ENCODE assay signal across 18 cellular contexts in genomic region chr15:72202302-72202701, GRCh38. TPM values are rescaled to one million over a fixed set of nuclear protein-coding genes. Genes with fewer than 3 reads are reported as not detected.
DNase-seq lines count a peak whose midpoint lies in the region; ATAC-seq, FAIRE-seq and TF ChIP-seq lines count a peak whose summit lies in the region.
"Had no signal": no experiment of that assay in that cellular context is flagged by ENCODE, and none has a peak within 500 bp of the region (broad histone marks: within the 10 kb centered on the region; RNA-seq: fewer than 3 reads in every experiment).

No MANE protein-coding gene starts in this region.

- no peak overlapping the region for H3K4me2 ChIP-seq in keratinocyte (ENCODE audit: control insufficient read depth, extremely low read depth, insufficient read depth, low read depth, low read length)
- H3K4me2 ChIP-seq: A549 had no signal

- peak overlapping the region; percentile 59 for H3K27ac Mint-ChIP-seq in activated T-cell treated with anti-CD3 and anti-CD28 coated beads, Interleukin-2, amount 50 U/mL, for 24 hours
- peak overlapping the region; percentile 72 for H3K27ac Mint-ChIP-seq in stimulated activated memory B cell treated with anti-CD40 and anti-IgM and Interleukin-4, amounts not matched to agents 10 μg/mL and 1 μg/mL and 100 μg/mL, for 72 hours
- H3K27ac Mint-ChIP-seq in chondrocyte (ENCODE audit: unreplicated experiment), result no peak overlapping the region

- H4K20me1 ChIP-seq in keratinocyte (ENCODE audit: control insufficient read depth, extremely low read depth, insufficient read depth, low read length), result peaks cover 52% of the 10 kb centered on the region

- no peak for FAIRE-seq in keratinocyte (lab: Jason Lieb, UNC)

- no peak overlapping the region for H3K4me3 Mint-ChIP-seq in activated T-cell treated with anti-CD3 and anti-CD28 coated beads, Interleukin-2, amount 50 U/mL, for 24 hours
- no peak overlapping the region for H3K4me3 Mint-ChIP-seq in stimulated activated memory B cell treated with anti-CD40 and anti-IgM and Interleukin-4, amounts not matched to agents 10 μg/mL and 1 μg/mL and 100 μg/mL, for 72 hours
- H3K4me3 Mint-ChIP-seq in chondrocyte (ENCODE audit: unreplicated experiment), result no peak overlapping the region
- H3K4me3 Mint-ChIP-seq: CD4-positive, CD25-positive, alpha-beta regulatory T cell had no signal

- no peak for TF ChIP-seq POLR2A in GM18505 (IDR thresholded peaks at IDR 0.05; ENCODE audit: borderline replicate concordance, extremely low read depth, insufficient read depth, insufficient read length)

- peaks cover 92% of the 10 kb centered on the region for H3K36me3 ChIP-seq in adipocyte (ENCODE audit: control insufficient read depth, insufficient read depth, low read length, severe bottlenecking)
- peaks cover 60 to 83% of the 10 kb centered on the region in 2 experiments for H3K36me3 ChIP-seq in keratinocyte (ENCODE audit: control insufficient read depth in 2 of 2, extremely low read depth in 1 of 2, insufficient read depth in 2 of 2, low read length in 2 of 2)

- TF ChIP-seq CTCF in keratinocyte (optimal IDR thresholded peaks at IDR 0.05 in 1 of 3, IDR thresholded peaks at IDR 0.05 in 1 of 3, conservative IDR thresholded peaks at IDR 0.05 in 1 of 3; ENCODE audit: extremely low read depth in 1 of 3, insufficient read depth in 2 of 3, low read length in 3 of 3), result no peak
- no peak for TF ChIP-seq CTCF in chondrocyte (IDR thresholded peaks at IDR 0.05)

- H3K79me2 ChIP-seq in keratinocyte (ENCODE audit: control insufficient read depth, insufficient read depth, low read length), result peaks cover 10% of the 10 kb centered on the region
- H3K79me2 ChIP-seq: parathyroid adenoma had no signal

- H3K27me3 ChIP-seq in adipocyte (replicated peaks; ENCODE audit: control insufficient read depth, insufficient read depth, low read length) (no peaks in the 10 kb centered on the region), keratinocyte (ENCODE audit: control insufficient read depth, extremely low read depth, insufficient read depth, low read length) (no peaks in the 10 kb centered on the region)

- H3K27me3 Mint-ChIP-seq in activated T-cell treated with anti-CD3 and anti-CD28 coated beads, Interleukin-2, amount 50 U/mL, for 24 hours, result peaks cover 6% of the 10 kb centered on the region
- peaks cover 12% of the 10 kb centered on the region for H3K27me3 Mint-ChIP-seq in stimulated activated memory B cell treated with anti-CD40 and anti-IgM and Interleukin-4, amounts not matched to agents 10 μg/mL and 1 μg/mL and 100 μg/mL, for 72 hours
- no peaks in the 10 kb centered on the region for H3K27me3 Mint-ChIP-seq in chondrocyte (ENCODE audit: low read depth)

- H3K4me3 ChIP-seq in adipocyte (ENCODE audit: low read length), result no peak overlapping the region
- H3K4me3 ChIP-seq in keratinocyte (ENCODE audit: control insufficient read depth in 2 of 3, extremely low read depth in 1 of 3, insufficient read depth in 2 of 3, low read depth in 1 of 3, low read length in 3 of 3), result no peak overlapping the region
- H3K4me3 ChIP-seq: A549 had no signal

- H3K9me3 ChIP-seq in adipocyte (ENCODE audit: control insufficient read depth, low read length), result no peaks in the 10 kb centered on the region
- no peaks in the 10 kb centered on the region for H3K9me3 ChIP-seq in keratinocyte (ENCODE audit: control insufficient read depth, low read depth, low read length)
- H3K9me3 ChIP-seq: A549 had no signal

- no peaks in the 10 kb centered on the region for H3K9me3 Mint-ChIP-seq in activated T-cell treated with anti-CD3 and anti-CD28 coated beads, Interleukin-2, amount 50 U/mL, for 24 hours
- no peaks in the 10 kb centered on the region for H3K9me3 Mint-ChIP-seq in stimulated activated memory B cell treated with anti-CD40 and anti-IgM and Interleukin-4, amounts not matched to agents 10 μg/mL and 1 μg/mL and 100 μg/mL, for 72 hours
- no peaks in the 10 kb centered on the region for H3K9me3 Mint-ChIP-seq in chondrocyte (ENCODE audit: low read depth)
- H3K9me3 Mint-ChIP-seq: activated T-helper 2 cell treated with anti-CD3 and anti-CD28 coated beads, Interferon-gamma antibody, Interleukin-2, Interleukin-4, amounts not matched to agents 10 μg/mL and 5 μg/mL and 100 μg/mL, durations not matched to agents 14 hours and 24 hours and 36 hours; CD4-positive, CD25-positive, alpha-beta regulatory T cell had no signal

- H3K9ac ChIP-seq in adipocyte (ENCODE audit: low read length), result peak overlapping the region; percentile 19
- H3K9ac ChIP-seq in keratinocyte (ENCODE audit: control insufficient read depth, extremely low read depth, insufficient read depth, low read length), result peak overlapping the region; percentile 64
- H3K9ac ChIP-seq: parathyroid adenoma had no signal

- DNase-seq in activated T-cell treated with anti-CD3 and anti-CD28 coated beads, Interleukin-2, amount 50 U/mL, for 24 hours, result no peak
- DNase-seq in activated T-cell treated with anti-CD3 and anti-CD28 coated beads, Interleukin-2, amount 50 U/mL, for 48 hours, result no peak
- DNase-seq in adipocyte (ENCODE audit: low read depth) (no peak), keratinocyte (ENCODE audit: low read depth, low spot score) (no peak), chondrocyte (ENCODE audit: low spot score) (no peak)
- DNase-seq: CD4-positive, CD25-positive, alpha-beta regulatory T cell; DND-41; NCI-H1048; NCI-H2107; NCI-H69; stimulated activated naive CD8-positive, alpha-beta T cell treated with anti-CD3 and anti-CD28 coated beads, Interleukin-15, Interleukin-2, amounts not matched to agents 100 U/mL and 50 U/mL, for 24 hours had no signal

- ATAC-seq in stimulated activated memory B cell treated with anti-CD40 and anti-IgM and Interleukin-4, amounts not matched to agents 10 μg/mL and 1 μg/mL and 100 μg/mL, for 72 hours, result no peak
- ATAC-seq in GM18505 (IDR thresholded peaks at IDR 0.05; ENCODE audit: unreplicated experiment), result no peak
- ATAC-seq in GM21447 (IDR thresholded peaks at IDR 0.05; ENCODE audit: unreplicated experiment), result no peak
- ATAC-seq: A549; left lobe of liver; stimulated activated naive CD8-positive, alpha-beta T cell treated with anti-CD3 and anti-CD28 coated beads, Interleukin-15, Interleukin-2, amounts not matched to agents 100 U/mL and 50 U/mL, for 24 hours had no signal

- H3K4me1 ChIP-seq in adipocyte (ENCODE audit: control insufficient read depth, insufficient read depth, low read length), result peaks cover 44% of the 10 kb centered on the region
- peaks cover 84% of the 10 kb centered on the region for H3K4me1 ChIP-seq in keratinocyte (ENCODE audit: control insufficient read depth, extremely low read depth, insufficient read depth, low read length)
- H3K4me1 ChIP-seq: parathyroid adenoma had no signal

- dilution Hi-C loops in keratinocyte (cut with MboI; ENCODE audit: extremely low pct_ligation_motif_present, low sequenced_read_pairs), result no loop called here

- H3K4me1 Mint-ChIP-seq in activated T-cell treated with anti-CD3 and anti-CD28 coated beads, Interleukin-2, amount 50 U/mL, for 24 hours (ENCODE audit: low read depth), result peaks cover 47% of the 10 kb centered on the region
- H3K4me1 Mint-ChIP-seq in stimulated activated memory B cell treated with anti-CD40 and anti-IgM and Interleukin-4, amounts not matched to agents 10 μg/mL and 1 μg/mL and 100 μg/mL, for 72 hours, result peaks cover 66% of the 10 kb centered on the region
- peaks cover 17% of the 10 kb centered on the region for H3K4me1 Mint-ChIP-seq in chondrocyte (ENCODE audit: low read depth)

- peak overlapping the region; percentile 86 for H3K27ac ChIP-seq in keratinocyte (ENCODE audit: control insufficient read depth, insufficient read depth, low read length)
- H3K27ac ChIP-seq: parathyroid adenoma had no signal

- peaks cover 96% of the 10 kb centered on the region for H3K36me3 Mint-ChIP-seq in activated T-cell treated with anti-CD3 and anti-CD28 coated beads, Interleukin-2, amount 50 U/mL, for 24 hours (ENCODE audit: low read depth)
- H3K36me3 Mint-ChIP-seq in stimulated activated memory B cell treated with anti-CD40 and anti-IgM and Interleukin-4, amounts not matched to agents 10 μg/mL and 1 μg/mL and 100 μg/mL, for 72 hours, result peaks cover 85% of the 10 kb centered on the region
- peaks cover 61% of the 10 kb centered on the region for H3K36me3 Mint-ChIP-seq in chondrocyte (ENCODE audit: low read depth)

- H3K9me1 ChIP-seq in keratinocyte (ENCODE audit: control insufficient read depth, extremely low read depth, insufficient read depth, low read length), result peaks cover 5% of the 10 kb centered on the region

- H2AFZ ChIP-seq in keratinocyte (ENCODE audit: control insufficient read depth, low read length), result no peak overlapping the region
- H2AFZ ChIP-seq: parathyroid adenoma had no signal

RNA-seq across cellular contexts. Expression of gene GRAMD2A, which starts 4.7 kb away (rescaled TPM):
- 2.5 to 7.8 TPM (median 5.7 TPM) in 3 replicates for polyA plus RNA-seq in keratinocyte
- 2.1 TPM for polyA plus RNA-seq in keratinocyte (2011; ENCODE audit: low read depth)
- 4.8 and 5.3 TPM in 2 replicates for polyA plus RNA-seq in keratinocyte (2011; cell fraction: cytosol; rRNA removed)
- 10.8 and 11.8 TPM in 2 replicates for polyA plus RNA-seq in keratinocyte (2011; cell fraction: nucleus; rRNA removed)
- polyA plus RNA-seq in keratinocyte (2012; ENCODE audit: low replicate concordance), result 1.9 and 5.2 TPM in 2 replicates
- polyA minus RNA-seq in keratinocyte, result 2.4 to 11.3 TPM (median 6.0 TPM) in 3 replicates
- polyA minus RNA-seq in keratinocyte (2011; cell fraction: cytosol; rRNA and poly(A)+ RNA removed), result 3.3 TPM
- polyA minus RNA-seq in keratinocyte (2011; cell fraction: nucleus; rRNA and poly(A)+ RNA removed), result 3.3 and 9.9 TPM in 2 replicates
- total RNA-seq in chondrocyte, result 0.32 to 0.77 TPM (median 0.65 TPM) in 3 replicates
- total RNA-seq: activated T-helper 2 cell treated with anti-CD3 and anti-CD28 coated beads, Interferon-gamma antibody, Interleukin-2, Interleukin-4, amounts not matched to agents 10 μg/mL and 5 μg/mL and 100 μg/mL, durations not matched to agents 14 hours and 24 hours and 36 hours; CD4-positive, CD25-positive, alpha-beta regulatory T cell; left lobe of liver had no signal
- polyA plus RNA-seq: CD4-positive, CD25-positive, alpha-beta regulatory T cell had no signal

RNA-seq across cellular contexts. Expression of gene PKM, which starts 28.7 kb away (rescaled TPM):
- 3,138 to 3,414 TPM (median 3,352 TPM) in 3 replicates for polyA plus RNA-seq in keratinocyte
- 1,668 TPM for polyA plus RNA-seq in keratinocyte (2011; ENCODE audit: low read depth)
- 2,535 and 3,357 TPM in 2 replicates for polyA plus RNA-seq in keratinocyte (2011; cell fraction: cytosol; rRNA removed)
- polyA plus RNA-seq in keratinocyte (2011; cell fraction: nucleus; rRNA removed), result 3,051 and 3,212 TPM in 2 replicates
- 1,288 and 3,147 TPM in 2 replicates for polyA plus RNA-seq in keratinocyte (2012; ENCODE audit: low replicate concordance)
- 3,399 to 4,327 TPM (median 3,658 TPM) in 3 replicates for polyA minus RNA-seq in keratinocyte
- polyA minus RNA-seq in keratinocyte (2011; cell fraction: cytosol; rRNA and poly(A)+ RNA removed), result 3,179 TPM
- polyA minus RNA-seq in keratinocyte (2011; cell fraction: nucleus; rRNA and poly(A)+ RNA removed), result 1,903 and 2,240 TPM in 2 replicates
- 909 to 976 TPM (median 944 TPM) in 3 replicates for total RNA-seq in chondrocyte
